In genomic region chr14:47442206-47442605, GRCh38 we compare ENCODE assay signal across 12 cellular contexts.
DNase-seq lines count a peak whose midpoint lies in the region; ATAC-seq, FAIRE-seq and TF ChIP-seq lines count a peak whose summit lies in the region.
"Had no signal": no experiment of that assay in that cellular context is flagged by ENCODE, and none has a peak within 500 bp of the region (broad histone marks: within the 10 kb centered on the region; RNA-seq: fewer than 3 reads in every experiment).

No MANE protein-coding gene starts in this region.

- TF ChIP-seq POLR2A in breast epithelium (IDR thresholded peaks at IDR 0.05) (no peak), gastroesophageal sphincter (IDR thresholded peaks at IDR 0.05) (no peak)

- H3K36me3 Mint-ChIP-seq in MCF 10A (ENCODE audit: insufficient read depth, unreplicated experiment): no peaks in the 10 kb centered on the region

- POLR2A ChIA-PET in MCF 10A (lab: Yijun Ruan, JAX): no interaction called here

- TF ChIP-seq EP300 in gastroesophageal sphincter (IDR thresholded peaks at IDR 0.05): no peak

- peak; percentile 62 for DNase-seq in MCF 10A (ENCODE audit: unreplicated experiment)
- DNase-seq in breast epithelium (ENCODE audit: low spot score in 2 of 2): no peak
- peak; percentile 37 for DNase-seq in SK-N-DZ (ENCODE audit: low spot score)
- DNase-seq in urothelium cell line (ENCODE audit: low spot score): peak; percentile 78
- DNase-seq in HUDEP-2 (lab: John Stamatoyannopoulos, UW; ENCODE audit: unreplicated experiment in 76 of 76): no peak
- DNase-seq: activated naive CD4-positive, alpha-beta T cell treated with Interleukin-2 at 50 U/mL for 16 hours; Karpas-422; T-helper 17 cell had no signal

- peak; percentile 28 for ATAC-seq in gastroesophageal sphincter
- ATAC-seq in HG03457 (IDR thresholded peaks at IDR 0.05; ENCODE audit: unreplicated experiment): no peak
- ATAC-seq in HG03175 (IDR thresholded peaks at IDR 0.05; ENCODE audit: unreplicated experiment): no peak
- ATAC-seq: T-helper 17 cell had no signal

- H3K4me3 ChIP-seq in breast epithelium: no peak overlapping the region
- no peak overlapping the region for H3K4me3 ChIP-seq in gastroesophageal sphincter

- no peaks in the 10 kb centered on the region for H3K9me3 Mint-ChIP-seq in MCF 10A (ENCODE audit: unreplicated experiment)

- H3K27me3 Mint-ChIP-seq in MCF 10A (ENCODE audit: insufficient read depth, unreplicated experiment): peaks cover 73% of the 10 kb centered on the region
- H3K27me3 Mint-ChIP-seq: T-helper 17 cell had no signal

- intact Hi-C loops in MCF 10A (cut with micrococcal nuclease): loop anchor here (1.0 to 5.0 kb wide), 2 partner anchors 97 to 955 kb away; no protein-coding TSS in a partner anchor
- intact Hi-C loops in breast epithelium (cut with DNase I; ENCODE audit: low total_unique reads): no loop called here

- no peaks in the 10 kb centered on the region for H3K27me3 ChIP-seq in breast epithelium
- H3K27me3 ChIP-seq in gastroesophageal sphincter: no peaks in the 10 kb centered on the region

- TF ChIP-seq CTCF in MCF 10A (IDR thresholded peaks at IDR 0.05; ENCODE audit: unreplicated experiment): peak; percentile 32
- no peak for TF ChIP-seq CTCF in breast epithelium (IDR thresholded peaks at IDR 0.05)
- TF ChIP-seq CTCF in gastroesophageal sphincter (IDR thresholded peaks at IDR 0.05): no peak

- BruUV-seq in MCF 10A (replicated peaks; lab: Mats Ljungman, UMichigan): no TSS peak

- no peak overlapping the region for H3K4me3 Mint-ChIP-seq in MCF 10A (ENCODE audit: unreplicated experiment)
- H3K4me3 Mint-ChIP-seq: T-helper 17 cell had no signal

- no peaks in the 10 kb centered on the region for H3K9me3 ChIP-seq in breast epithelium
- no peaks in the 10 kb centered on the region for H3K9me3 ChIP-seq in gastroesophageal sphincter

- CTCF ChIA-PET in MCF 10A (lab: Yijun Ruan, JAX): no interaction called here

- H3K36me3 ChIP-seq in breast epithelium: no peaks in the 10 kb centered on the region
- H3K36me3 ChIP-seq in gastroesophageal sphincter: no peaks in the 10 kb centered on the region

- H3K4me1 ChIP-seq in breast epithelium (no peaks in the 10 kb centered on the region), gastroesophageal sphincter (peaks cover 0 to 12% (median 0%) of the 10 kb centered on the region in 3 donors)

- no peak overlapping the region for H3K27ac Mint-ChIP-seq in MCF 10A (ENCODE audit: low read depth, unreplicated experiment)
- H3K27ac Mint-ChIP-seq: T-helper 17 cell had no signal

- H3K4me1 Mint-ChIP-seq in MCF 10A (ENCODE audit: insufficient read depth, unreplicated experiment): no peaks in the 10 kb centered on the region
- H3K4me1 Mint-ChIP-seq: T-helper 17 cell had no signal

- no peak overlapping the region for H3K27ac ChIP-seq in breast epithelium
- H3K27ac ChIP-seq in gastroesophageal sphincter: no peak overlapping the region

- FAIRE-seq in urothelium cell line (lab: Jason Lieb, UNC): peak; percentile 83
- FAIRE-seq: frontal cortex had no signal

Comparison
In these comparisons a context has a peak if more than half of its experiments do, and no peak if none do; other contexts are left out.
1. DNase-seq: peak in MCF 10A (single experiment), SK-N-DZ (single experiment) and urothelium cell line (single experiment); none in breast epithelium (0 of 2) and HUDEP-2 (0 of 76).